28 cellular contexts compared by ENCODE assay signal in the genomic region with DNA sequence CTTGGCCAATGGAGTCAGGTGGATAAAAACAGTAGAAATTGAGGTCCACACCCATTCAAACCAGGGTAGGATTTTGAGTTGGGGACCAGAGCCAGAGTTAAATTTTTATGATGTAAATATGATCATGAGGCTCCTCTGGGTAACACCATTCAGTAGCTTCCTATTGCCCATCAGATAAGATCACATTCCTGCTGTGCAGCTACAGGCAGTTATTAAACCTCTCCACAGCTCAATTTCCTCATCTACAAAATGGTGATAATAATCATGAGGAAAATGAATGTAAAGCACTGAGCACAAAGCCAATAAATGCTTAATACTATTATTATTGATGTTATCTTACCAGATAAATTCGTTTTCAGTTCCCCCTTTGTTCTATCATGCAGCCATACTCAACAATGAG.
"Had no signal": no experiment of that assay in that cellular context is flagged by ENCODE, and none has a peak within 500 bp of the region (broad histone marks: within the 10 kb centered on the region; RNA-seq: fewer than 3 reads in every experiment).

No MANE protein-coding gene starts in this region.

- H3K36me3 ChIP-seq: stomach, suprapubic skin, thoracic aorta, thyroid gland, tibial artery, tibial nerve, transverse colon, upper lobe of left lung, upper lobe of right lung, uterus, vagina had no signal

- H3K4me3 ChIP-seq: stomach, suprapubic skin, testis, thoracic aorta, thyroid gland, tibial artery, tibial nerve, transverse colon, upper lobe of left lung, upper lobe of right lung, uterus, vagina had no signal

- H3K27me3 Mint-ChIP-seq: stimulated activated memory B cell treated with anti-CD40 and anti-IgM and Interleukin-4, amounts not matched to agents 10 μg/mL and 1 μg/mL and 100 μg/mL, for 72 hours; stimulated activated naive B cell treated with anti-CD40 and anti-IgM and Interleukin-4, amounts not matched to agents 10 μg/mL and 1 μg/mL and 100 μg/mL, for 72 hours; stimulated activated naive CD8-positive, alpha-beta T cell treated with anti-CD3 and anti-CD28 coated beads, Interleukin-15, amount 100 ng/mL, for 72 hours; stimulated activated naive CD8-positive, alpha-beta T cell treated with anti-CD3 and anti-CD28 coated beads, Interleukin-15, Interleukin-2, amounts not matched to agents 100 ng/mL and 50 ng/mL, for 24 hours; type B pancreatic cell had no signal

- H3K27ac Mint-ChIP-seq: stimulated activated effector memory CD8-positive, alpha-beta T cell treated with anti-CD3 and anti-CD28 coated beads, Interleukin-12 subunit alpha, Interleukin-12 subunit beta, amount 100 ng/mL, for 72 hours; stimulated activated memory B cell treated with anti-CD40 and anti-IgM and Interleukin-4, amounts not matched to agents 10 μg/mL and 1 μg/mL and 100 μg/mL, for 72 hours; stimulated activated naive B cell treated with anti-CD40 and anti-IgM and Interleukin-4, amounts not matched to agents 10 μg/mL and 1 μg/mL and 100 μg/mL, for 72 hours; stimulated activated naive CD8-positive, alpha-beta T cell treated with anti-CD3 and anti-CD28 coated beads, Interleukin-15, amount 100 ng/mL, for 72 hours; stimulated activated naive CD8-positive, alpha-beta T cell treated with anti-CD3 and anti-CD28 coated beads, Interleukin-15, Interleukin-2, amounts not matched to agents 100 ng/mL and 50 ng/mL, for 24 hours; type B pancreatic cell had no signal

- ATAC-seq: stimulated activated effector memory CD8-positive, alpha-beta T cell treated with anti-CD3 and anti-CD28 coated beads, Interleukin-12 subunit alpha, Interleukin-12 subunit beta, amount 100 ng/mL, for 72 hours; stimulated activated memory B cell treated with anti-CD40 and anti-IgM and Interleukin-4, amounts not matched to agents 10 μg/mL and 1 μg/mL and 100 μg/mL, for 72 hours; stimulated activated naive B cell treated with anti-CD40 and anti-IgM and Interleukin-4, amounts not matched to agents 10 μg/mL and 1 μg/mL and 100 μg/mL, for 72 hours; stimulated activated naive CD8-positive, alpha-beta T cell treated with anti-CD3 and anti-CD28 coated beads, Interleukin-15, amount 100 ng/mL, for 72 hours; stimulated activated naive CD8-positive, alpha-beta T cell treated with anti-CD3 and anti-CD28 coated beads, Interleukin-15, Interleukin-2, amounts not matched to agents 100 U/mL and 50 U/mL, for 24 hours; upper lobe of right lung had no signal

- H3K4me3 Mint-ChIP-seq: stimulated activated effector memory CD8-positive, alpha-beta T cell treated with anti-CD3 and anti-CD28 coated beads, Interleukin-12 subunit alpha, Interleukin-12 subunit beta, amount 100 ng/mL, for 72 hours; stimulated activated memory B cell treated with anti-CD40 and anti-IgM and Interleukin-4, amounts not matched to agents 10 μg/mL and 1 μg/mL and 100 μg/mL, for 72 hours; stimulated activated naive B cell treated with anti-CD40 and anti-IgM and Interleukin-4, amounts not matched to agents 10 μg/mL and 1 μg/mL and 100 μg/mL, for 72 hours; stimulated activated naive CD8-positive, alpha-beta T cell treated with anti-CD3 and anti-CD28 coated beads, Interleukin-15, amount 100 ng/mL, for 72 hours; stimulated activated naive CD8-positive, alpha-beta T cell treated with anti-CD3 and anti-CD28 coated beads, Interleukin-15, Interleukin-2, amounts not matched to agents 100 ng/mL and 50 ng/mL, for 24 hours; type B pancreatic cell had no signal

- H3K36me3 Mint-ChIP-seq: stimulated activated effector memory CD8-positive, alpha-beta T cell treated with anti-CD3 and anti-CD28 coated beads, Interleukin-12 subunit alpha, Interleukin-12 subunit beta, amount 100 ng/mL, for 72 hours; stimulated activated memory B cell treated with anti-CD40 and anti-IgM and Interleukin-4, amounts not matched to agents 10 μg/mL and 1 μg/mL and 100 μg/mL, for 72 hours; stimulated activated naive B cell treated with anti-CD40 and anti-IgM and Interleukin-4, amounts not matched to agents 10 μg/mL and 1 μg/mL and 100 μg/mL, for 72 hours; type B pancreatic cell had no signal

- H3K4me1 Mint-ChIP-seq: stimulated activated effector memory CD8-positive, alpha-beta T cell treated with anti-CD3 and anti-CD28 coated beads, Interleukin-12 subunit alpha, Interleukin-12 subunit beta, amount 100 ng/mL, for 72 hours; stimulated activated memory B cell treated with anti-CD40 and anti-IgM and Interleukin-4, amounts not matched to agents 10 μg/mL and 1 μg/mL and 100 μg/mL, for 72 hours; stimulated activated naive B cell treated with anti-CD40 and anti-IgM and Interleukin-4, amounts not matched to agents 10 μg/mL and 1 μg/mL and 100 μg/mL, for 72 hours; stimulated activated naive CD8-positive, alpha-beta T cell treated with anti-CD3 and anti-CD28 coated beads, Interleukin-15, amount 100 ng/mL, for 72 hours had no signal

- H3K27me3 ChIP-seq: stomach, suprapubic skin, testis, thyroid gland, tibial artery, tibial nerve, transverse colon, upper lobe of left lung, upper lobe of right lung, uterus, vagina had no signal

- H3K9me3 Mint-ChIP-seq: stimulated activated naive CD8-positive, alpha-beta T cell treated with anti-CD3 and anti-CD28 coated beads, Interleukin-15, amount 100 ng/mL, for 72 hours; stimulated activated naive CD8-positive, alpha-beta T cell treated with anti-CD3 and anti-CD28 coated beads, Interleukin-15, Interleukin-2, amounts not matched to agents 100 ng/mL and 50 ng/mL, for 24 hours; type B pancreatic cell had no signal

- DNase-seq: stimulated activated CD4-positive, alpha-beta T cell treated with anti-CD3 and anti-CD28 coated beads, Interleukin-2, amount 100 ng/mL, for 48 hours; stimulated activated CD4-positive, alpha-beta T cell treated with anti-CD3 and anti-CD28 coated beads, Interleukin-4, amount 100 ng/mL, for 1 hour; stimulated activated CD4-positive, alpha-beta T cell treated with anti-CD3 and anti-CD28 coated beads, Interleukin-4, amount 100 ng/mL, for 24 hours; stimulated activated CD4-positive, alpha-beta T cell treated with anti-CD3 and anti-CD28 coated beads, Interleukin-4, amount 100 ng/mL, for 4 hours; stimulated activated CD8-positive, alpha-beta memory T cell treated with anti-CD3 and anti-CD28 coated beads, Interleukin-4, amount 100 ng/mL, for 48 hours; stimulated activated naive B cell treated with anti-CD40 and anti-IgM and Interleukin-4, amounts not matched to agents 10 μg/mL and 1 μg/mL and 100 μg/mL, for 72 hours; stimulated activated naive CD4-positive, alpha-beta T cell; stimulated activated naive CD4-positive, alpha-beta T cell treated with Interleukin-2 at 50 U/mL for 16 hours; stimulated activated naive CD8-positive, alpha-beta T cell treated with anti-CD3 and anti-CD28 coated beads, Interleukin-15, amount 100 ng/mL, for 72 hours; stimulated activated naive CD8-positive, alpha-beta T cell treated with anti-CD3 and anti-CD28 coated beads, Interleukin-15, Interleukin-2, amounts not matched to agents 100 U/mL and 50 U/mL, for 24 hours; stomach; substantia nigra; testis; thyroid gland; tibial artery; transverse colon; trophoblast cell; upper lobe of left lung; upper lobe of right lung; uterus had no signal

- H3K9me3 ChIP-seq: suprapubic skin, testis, thoracic aorta, thyroid gland, tibial artery, tibial nerve, transverse colon, upper lobe of left lung, upper lobe of right lung, uterus, vagina had no signal

- H3K4me1 ChIP-seq: stomach, suprapubic skin, testis, thyroid gland, tibial artery, tibial nerve, transverse colon, upper lobe of left lung, upper lobe of right lung, uterus, vagina had no signal

- H3K27ac ChIP-seq: stomach, suprapubic skin, testis, thoracic aorta, thyroid gland, tibial artery, tibial nerve, transverse colon, upper lobe of left lung, upper lobe of right lung, uterus, vagina had no signal
